Comparison of ENCODE assay signal across 1 cellular context in genomic region chr11:2898366-2899079, GRCh38.
A peak's percentile ranks its signal among the peaks of the same experiment; 100 is the strongest.
TF ChIP-seq lines count a peak whose summit lies in the region.

No MANE protein-coding gene starts in this region.

TF ChIP-seq in K562, 482 proteins besides CTCF, POLR2A, EP300 and RAD21 (continued from another document and continues in another):
- TF ChIP-seq SREBF1 (IDR thresholded peaks at IDR 0.05; ENCODE audit: borderline replicate concordance, low read depth, low read length) (no peak), SMARCB1 (IDR thresholded peaks at IDR 0.05; ENCODE audit: insufficient read length, low read depth) (no peak), TCFL5 (CRISPR knock-in tag; conservative IDR thresholded peaks at IDR 0.05) (peak; percentile 53; the same call in 1 of the 2 replicates), HOMEZ (CRISPR knock-in tag; IDR thresholded peaks at IDR 0.05) (no peak), ZNF311 (CRISPR knock-in tag; IDR thresholded peaks at IDR 0.05) (peak; percentile 93), ZBTB2 (IDR thresholded peaks at IDR 0.05) (no peak), CLOCK (CRISPR knock-in tag; IDR thresholded peaks at IDR 0.05; ENCODE audit: borderline replicate concordance) (no peak), ZNF146 (CRISPR knock-in tag; IDR thresholded peaks at IDR 0.05; ENCODE audit: unreplicated experiment) (no peak), TCF3 (CRISPR knock-in tag; IDR thresholded peaks at IDR 0.05) (peak; percentile 5; the same call in 1 of the 2 replicates), ZSCAN29 (IDR thresholded peaks at IDR 0.05) (no peak), CEBPZ (IDR thresholded peaks at IDR 0.05; ENCODE audit: borderline replicate concordance, low read depth, low read length) (no peak), NR3C1 (CRISPR knock-in tag; IDR thresholded peaks at IDR 0.05) (peak; percentile 88), NCOA1 (IDR thresholded peaks at IDR 0.05; ENCODE audit: low read depth) (no peak), DNMT1 (IDR thresholded peaks at IDR 0.05) (no peak), ARID3A (IDR thresholded peaks at IDR 0.05; ENCODE audit: borderline replicate concordance, low read depth, low read length) (no peak), SLC30A9 (CRISPR knock-in tag; IDR thresholded peaks at IDR 0.05) (no peak), CBFB (CRISPR knock-in tag; IDR thresholded peaks at IDR 0.05) (0 out of 2 replicates have a peak, but pooled peaks have one; percentile 28), MCM5 (IDR thresholded peaks at IDR 0.05; ENCODE audit: low read depth) (no peak), ZNF384 (IDR thresholded peaks at IDR 0.05; ENCODE audit: low read depth, low read length) (no peak), SMAD4 (CRISPR knock-in tag; conservative IDR thresholded peaks at IDR 0.05) (peak; percentile 85), U2AF2 (optimal IDR thresholded peaks at IDR 0.05; ENCODE audit: low read depth, low read length) (no peak), TRIM25 (IDR thresholded peaks at IDR 0.05; ENCODE audit: borderline replicate concordance) (no peak), SIN3B (IDR thresholded peaks at IDR 0.05; ENCODE audit: low read depth) (no peak), TGIF2 (CRISPR knock-in tag; IDR thresholded peaks at IDR 0.05) (no peak), ZBTB12 (CRISPR knock-in tag; IDR thresholded peaks at IDR 0.05) (peak; percentile 38; the same call in 1 of the 2 replicates), RB1 (IDR thresholded peaks at IDR 0.05; ENCODE audit: low read depth) (no peak), ZNF445 (CRISPR knock-in tag; IDR thresholded peaks at IDR 0.05; ENCODE audit: low read depth) (no peak), ILF3 (IDR thresholded peaks at IDR 0.05; ENCODE audit: borderline replicate concordance) (no peak), ZNF655 (CRISPR knock-in tag; IDR thresholded peaks at IDR 0.05) (no peak), ZNF143 (CRISPR knock-in tag; IDR thresholded peaks at IDR 0.05) (no peak), HNRNPL (IDR thresholded peaks at IDR 0.05; ENCODE audit: low read depth, low read length) (no peak), ADNP (tag; IDR thresholded peaks at IDR 0.05) (no peak), THRA (IDR thresholded peaks at IDR 0.05) (no peak), EZH2 (IDR thresholded peaks at IDR 0.05; ENCODE audit: borderline replicate concordance, low read depth, low read length) (no peak), GMEB1 (CRISPR knock-in tag; IDR thresholded peaks at IDR 0.05) (no peak), JUN (IDR thresholded peaks at IDR 0.05; ENCODE audit: borderline replicate concordance, low read depth, low read length) (peak; percentile 86; the same call in 1 of the 2 replicates), JUN (CRISPR knock-in tag; IDR thresholded peaks at IDR 0.05; ENCODE audit: borderline replicate concordance) (no peak), E4F1 (CRISPR knock-in tag; IDR thresholded peaks at IDR 0.05; ENCODE audit: borderline replicate concordance) (no peak), CHD1 (IDR thresholded peaks at IDR 0.05; ENCODE audit: low read length) (no peak), ZNF436 (CRISPR knock-in tag; IDR thresholded peaks at IDR 0.05) (no peak)
